In the genomic region with DNA sequence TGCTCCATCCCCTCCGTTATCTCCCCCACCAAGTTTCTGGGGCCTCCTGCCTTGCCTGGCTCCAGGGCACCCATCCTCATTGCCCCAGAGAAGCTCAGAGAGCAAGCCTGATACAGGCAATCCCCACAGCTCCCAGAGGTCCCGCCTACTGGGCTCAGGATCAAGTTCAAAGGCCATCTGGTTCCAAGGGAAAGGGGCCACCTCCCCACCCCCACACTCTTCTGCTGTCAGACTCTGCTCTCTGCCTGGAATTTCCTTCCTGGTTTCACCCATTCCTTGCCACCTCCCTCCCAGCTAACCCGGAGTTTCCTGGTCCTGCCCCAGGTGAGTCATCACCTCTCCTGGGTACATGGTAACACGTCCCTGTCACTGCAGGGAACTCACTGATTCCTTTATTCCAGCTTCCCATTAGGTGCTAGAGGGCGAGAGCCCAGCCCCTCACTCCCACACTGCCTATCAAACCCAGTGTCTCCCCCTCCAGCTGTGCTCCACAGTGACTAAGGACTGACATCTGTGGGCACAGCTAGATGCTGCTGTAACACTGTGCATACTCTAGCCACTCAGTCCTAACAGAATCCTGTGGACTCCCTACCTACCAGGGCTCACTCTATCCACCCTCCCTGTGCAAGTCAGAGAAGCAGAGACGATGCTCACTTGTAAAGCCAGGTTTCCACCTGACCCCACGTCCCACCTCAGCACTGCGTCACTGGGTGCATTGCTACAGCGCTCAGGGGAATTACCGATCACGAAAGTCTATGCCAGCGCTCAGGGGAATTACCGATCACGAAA, we compare ENCODE assay signal across 8 cellular contexts. TPM values are rescaled to one million over a fixed set of nuclear protein-coding genes. Genes with fewer than 3 reads are reported as not detected.
DNase-seq lines count a peak whose midpoint lies in the region; ATAC-seq and TF ChIP-seq lines count a peak whose summit lies in the region.

No MANE protein-coding gene starts in this region.

- peak; percentile 50 for ATAC-seq in GM21390 (IDR thresholded peaks at IDR 0.05; ENCODE audit: unreplicated experiment)
- ATAC-seq in HG02970 (IDR thresholded peaks at IDR 0.05; ENCODE audit: low FRiP score, unreplicated experiment) = no peak

- peak; percentile 91 for DNase-seq in DMS53 (lab: John Stamatoyannopoulos, UW)
- DNase-seq in iPS-NIHi11 (ENCODE audit: low spot score) = peak; percentile 62
- no peak for DNase-seq in NCI-H774 (lab: John Stamatoyannopoulos, UW)
- no peak for DNase-seq in tibial nerve (ENCODE audit: low spot score in 2 of 2)
- no peak for DNase-seq in erythroblast (lab: John Stamatoyannopoulos, UW)

- H3K4me3 ChIP-seq in OCI-LY3 (ENCODE audit: low read length) (peak overlapping the region; percentile 51), tibial nerve (no peak overlapping the region)

- peaks cover 88% of the 10 kb centered on the region for H3K4me1 ChIP-seq in OCI-LY3 (ENCODE audit: low read length)
- H3K4me1 ChIP-seq in tibial nerve = no peaks in the 10 kb centered on the region

- H3K9me3 ChIP-seq in OCI-LY3 (ENCODE audit: insufficient read depth, low read length) (no peaks in the 10 kb centered on the region), tibial nerve (no peaks in the 10 kb centered on the region)

- no peak for TF ChIP-seq EP300 in tibial nerve (IDR thresholded peaks at IDR 0.05)

- no peak overlapping the region for H2AFZ ChIP-seq in OCI-LY3 (ENCODE audit: low read depth, low read length)

- no peaks in the 10 kb centered on the region for H3K79me2 ChIP-seq in OCI-LY3 (ENCODE audit: low read length)

- H3K36me3 ChIP-seq in OCI-LY3 (replicated peaks; ENCODE audit: low read depth, low read length) (no peaks in the 10 kb centered on the region), tibial nerve (no peaks in the 10 kb centered on the region)

- H3K27ac ChIP-seq in OCI-LY3 (ENCODE audit: low read length) = peak overlapping the region; percentile 20; the same call in 1 of the 2 replicates
- H3K27ac ChIP-seq in tibial nerve = peak overlapping the region in 1 of 4 donors; percentile 25

- TF ChIP-seq POLR2A in tibial nerve (IDR thresholded peaks at IDR 0.05) (no peak), erythroblast (IDR thresholded peaks at IDR 0.05; ENCODE audit: low read length) (no peak)

- no peak overlapping the region for H3K9ac ChIP-seq in OCI-LY3 (ENCODE audit: low read length)

- peak overlapping the region; percentile 83 for H3K4me2 ChIP-seq in OCI-LY3 (ENCODE audit: low read length)

- H3K27me3 ChIP-seq in OCI-LY3 (ENCODE audit: low read depth, low read length) = 0 out of 2 replicates have a peak, but pooled peaks cover 2% of the 10 kb centered on the region
- no peaks in the 10 kb centered on the region for H3K27me3 ChIP-seq in tibial nerve

- TF ChIP-seq CTCF in OCI-LY3 (IDR thresholded peaks at IDR 0.05; ENCODE audit: low read depth, low read length) (no peak), tibial nerve (IDR thresholded peaks at IDR 0.05) (no peak)

- 63 to 69% methylated on average over 14 of the region's 14 CpGs for WGBS in tibial nerve, 2 donors

- H4K20me1 ChIP-seq in OCI-LY3 (ENCODE audit: insufficient read depth, low read length) = no peaks in the 10 kb centered on the region

RNA-seq across cellular contexts. Expression of a gene that starts 21.8 kb away (rescaled TPM):
- total RNA-seq in tibial nerve = 1 to 10 TPM in 1 of 4 donors, under 1 TPM in 1, not detected in 2; 0.21 to 1.7 TPM

RNA-seq across cellular contexts. Expression of a gene that starts 39.4 kb away (rescaled TPM):
- total RNA-seq in tibial nerve = 1 to 10 TPM; 4.4 to 6.7 (median 5.0) TPM

Comparison
In these comparisons a context has a peak if more than half of its experiments do, and no peak if none do; other contexts are left out.
1. DNase-seq: peak in DMS53 (single experiment) and iPS-NIHi11 (single experiment); none in NCI-H774 (single experiment), tibial nerve (0 of 2) and erythroblast (0 of 2).